In genomic region chr7:44131173-44132009, GRCh38 we compare ENCODE assay signal across 1 cellular context.
TF ChIP-seq lines count a peak whose summit lies in the region.

No MANE protein-coding gene starts in this region.

TF ChIP-seq in liver, 16 proteins besides CTCF, POLR2A, EP300 and RAD21 (continued from another document):
- TF ChIP-seq REST (IDR thresholded peaks at IDR 0.05) = peak; percentile 30
- TF ChIP-seq HNF4A (conservative IDR thresholded peaks at IDR 0.05) = peak; percentile 60 to 69
- TF ChIP-seq FOXA1 (IDR thresholded peaks at IDR 0.05) = peak; percentile 90
- peak; percentile 95 for TF ChIP-seq FOXA2 (IDR thresholded peaks at IDR 0.05)
- TF ChIP-seq ZBTB33 (IDR thresholded peaks at IDR 0.05) = no peak
- no peak for TF ChIP-seq TAF1 (conservative IDR thresholded peaks at IDR 0.05)
- peak; percentile 89 for TF ChIP-seq SP1 (IDR thresholded peaks at IDR 0.05)
- peak; percentile 97 for TF ChIP-seq RXRA (IDR thresholded peaks at IDR 0.05)
